In the genomic region with DNA sequence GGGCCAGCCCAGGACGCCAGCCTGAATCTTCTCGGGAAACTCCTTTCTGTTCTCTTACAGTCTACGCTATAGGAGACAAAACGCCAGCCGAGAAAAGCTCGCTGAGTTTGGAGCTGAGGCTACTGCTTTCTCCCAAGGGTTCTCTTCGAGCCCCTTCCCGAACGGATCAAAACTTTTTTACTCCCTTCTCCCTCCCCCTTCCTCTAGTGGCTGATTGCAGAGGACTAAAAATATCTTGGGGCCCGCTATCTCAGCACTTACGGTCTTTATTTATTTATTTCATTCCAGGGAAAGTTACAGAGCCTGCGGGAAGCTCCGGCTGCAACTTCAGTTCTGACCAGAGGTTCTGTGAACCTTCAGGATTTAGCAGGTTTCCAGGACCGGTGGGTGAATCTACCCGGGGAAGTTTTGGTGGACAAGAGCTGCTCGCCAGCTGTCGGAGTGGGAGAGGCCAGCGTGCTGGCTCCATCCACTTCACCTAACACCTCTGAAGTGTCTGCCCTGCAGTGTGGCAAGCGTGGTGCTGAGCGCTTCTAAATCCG, we compare ENCODE assay signal across 8 cellular contexts. TPM values are rescaled to one million over a fixed set of nuclear protein-coding genes. Genes with fewer than 3 reads are reported as not detected.
DNase-seq lines count a peak whose midpoint lies in the region; ATAC-seq and TF ChIP-seq lines count a peak whose summit lies in the region.

No MANE protein-coding gene starts in this region.

- no peaks in the 10 kb centered on the region for H3K4me1 ChIP-seq in ES-I3 (ENCODE audit: insufficient read depth, low read length)
- peaks cover 57% of the 10 kb centered on the region for H3K4me1 ChIP-seq in left ventricle myocardium inferior
- no peaks in the 10 kb centered on the region for H3K4me1 ChIP-seq in prostate gland (replicated peaks)
- no peaks in the 10 kb centered on the region for H3K4me1 ChIP-seq in MM.1S (ENCODE audit: low read length)

- H4K20me1 ChIP-seq in MM.1S (ENCODE audit: insufficient read depth, low read length): no peaks in the 10 kb centered on the region

- H3K4me2 ChIP-seq in MM.1S (ENCODE audit: low read depth, low read length): no peak overlapping the region

- no peak for TF ChIP-seq CTCF in left ventricle myocardium inferior (IDR thresholded peaks at IDR 0.05; ENCODE audit: borderline replicate concordance)
- no peak for TF ChIP-seq CTCF in prostate gland (IDR thresholded peaks at IDR 0.05)
- no peak for TF ChIP-seq CTCF in MM.1S (IDR thresholded peaks at IDR 0.05; ENCODE audit: low read length)

- no peaks in the 10 kb centered on the region for H3F3A ChIP-seq in MM.1S (ENCODE audit: insufficient read depth, low read length)

- ATAC-seq in GM21723 (IDR thresholded peaks at IDR 0.05; ENCODE audit: unreplicated experiment): no peak

- H3K36me3 ChIP-seq in ES-I3 (ENCODE audit: insufficient read depth, low read length) (no peaks in the 10 kb centered on the region), SK-N-MC (ENCODE audit: insufficient read depth, low read length) (no peaks in the 10 kb centered on the region), left ventricle myocardium inferior (no peaks in the 10 kb centered on the region), prostate gland (no peaks in the 10 kb centered on the region), MM.1S (replicated peaks; ENCODE audit: insufficient read depth, low read length) (no peaks in the 10 kb centered on the region)

- H2AFZ ChIP-seq in MM.1S (ENCODE audit: low read length): no peak overlapping the region

- TF ChIP-seq POLR2A in prostate gland (IDR thresholded peaks at IDR 0.05): no peak

- H3K27ac ChIP-seq in SK-N-MC (no peak overlapping the region), left ventricle myocardium inferior (replicated peaks) (peak overlapping the region; percentile 96), prostate gland (peak overlapping the region; percentile 88 to 92), MM.1S (ENCODE audit: low read length) (no peak overlapping the region)

- in situ Hi-C loops in KBM-7 (cut with MboI; ENCODE audit: low pct_unique_long_range_greater_than_20kb, low sequenced_read_pairs): no loop called here

- H3K4me3 ChIP-seq in SK-N-MC: peak overlapping the region; percentile 77
- peak overlapping the region; percentile 78 for H3K4me3 ChIP-seq in left ventricle myocardium inferior
- H3K4me3 ChIP-seq in prostate gland: peak overlapping the region; percentile 78 to 81
- no peak overlapping the region for H3K4me3 ChIP-seq in MM.1S (ENCODE audit: low read length)

- intact Hi-C loops in left ventricle myocardium inferior (cut with micrococcal nuclease): no loop called here
- intact Hi-C loops in prostate gland (cut with DNase I): loop anchor here (5.0 to 10.0 kb wide), 4 partner anchors 92 to 520 kb away; no protein-coding TSS in a partner anchor

- DNase-seq in SK-N-MC (ENCODE audit: low read depth, low spot score): no peak
- DNase-seq in left ventricle myocardium inferior: peak; percentile 54
- DNase-seq in prostate gland (ENCODE audit: low spot score): peak; percentile 46
- no peak for DNase-seq in MM.1S
- no peak for DNase-seq in HK-2 (ENCODE audit: unreplicated experiment)
- no peak for DNase-seq in KBM-7

- no peaks in the 10 kb centered on the region for H3K9me2 ChIP-seq in MM.1S (replicated peaks; ENCODE audit: insufficient read depth, low read length)

- peak overlapping the region; percentile 79 for H3K9ac ChIP-seq in ES-I3 (ENCODE audit: low read depth, low read length)
- H3K9ac ChIP-seq in SK-N-MC (ENCODE audit: insufficient read length): no peak overlapping the region
- H3K9ac ChIP-seq in MM.1S (ENCODE audit: low read length): no peak overlapping the region

- 2% methylated on average over 21 of the region's 21 CpGs for whole genome bisulfite sequencing in prostate gland

- H3K9me3 ChIP-seq in ES-I3 (ENCODE audit: control insufficient read depth, insufficient read depth, low read length) (no peaks in the 10 kb centered on the region), SK-N-MC (ENCODE audit: low read depth, low read length) (no peaks in the 10 kb centered on the region), left ventricle myocardium inferior (replicated peaks) (no peaks in the 10 kb centered on the region), prostate gland (no peaks in the 10 kb centered on the region), MM.1S (replicated peaks; ENCODE audit: insufficient read depth, low read length) (no peaks in the 10 kb centered on the region)

- H3K27me3 ChIP-seq in left ventricle myocardium inferior (ENCODE audit: low read depth): peaks cover 17% of the 10 kb centered on the region
- H3K27me3 ChIP-seq in prostate gland (replicated peaks; ENCODE audit: insufficient read depth): no peaks in the 10 kb centered on the region
- H3K27me3 ChIP-seq in MM.1S (replicated peaks; ENCODE audit: insufficient read depth, low read length): no peaks in the 10 kb centered on the region

- no peaks in the 10 kb centered on the region for H3K79me2 ChIP-seq in MM.1S (ENCODE audit: low read length)

RNA-seq across cellular contexts. Expression of a gene that starts 0.5 kb away (rescaled TPM):
- 114 TPM for total RNA-seq in left ventricle myocardium inferior
- 100 to 1,000 TPM in 1 of 2 donors, 10 to 100 TPM in 1; 80.9 to 143 TPM for total RNA-seq in prostate gland

Comparison
In these comparisons a context has a peak if more than half of its experiments do, and no peak if none do; other contexts are left out.
1. DNase-seq: peak in left ventricle myocardium inferior (single experiment) and prostate gland (single experiment); none in SK-N-MC (single experiment), MM.1S (single experiment), HK-2 (single experiment) and KBM-7 (single experiment).
2. H3K27ac ChIP-seq: peak in left ventricle myocardium inferior (single experiment) and prostate gland (2 of 2); none in SK-N-MC (single experiment) and MM.1S (single experiment).